12 cellular contexts compared by ENCODE assay signal in the genomic region with DNA sequence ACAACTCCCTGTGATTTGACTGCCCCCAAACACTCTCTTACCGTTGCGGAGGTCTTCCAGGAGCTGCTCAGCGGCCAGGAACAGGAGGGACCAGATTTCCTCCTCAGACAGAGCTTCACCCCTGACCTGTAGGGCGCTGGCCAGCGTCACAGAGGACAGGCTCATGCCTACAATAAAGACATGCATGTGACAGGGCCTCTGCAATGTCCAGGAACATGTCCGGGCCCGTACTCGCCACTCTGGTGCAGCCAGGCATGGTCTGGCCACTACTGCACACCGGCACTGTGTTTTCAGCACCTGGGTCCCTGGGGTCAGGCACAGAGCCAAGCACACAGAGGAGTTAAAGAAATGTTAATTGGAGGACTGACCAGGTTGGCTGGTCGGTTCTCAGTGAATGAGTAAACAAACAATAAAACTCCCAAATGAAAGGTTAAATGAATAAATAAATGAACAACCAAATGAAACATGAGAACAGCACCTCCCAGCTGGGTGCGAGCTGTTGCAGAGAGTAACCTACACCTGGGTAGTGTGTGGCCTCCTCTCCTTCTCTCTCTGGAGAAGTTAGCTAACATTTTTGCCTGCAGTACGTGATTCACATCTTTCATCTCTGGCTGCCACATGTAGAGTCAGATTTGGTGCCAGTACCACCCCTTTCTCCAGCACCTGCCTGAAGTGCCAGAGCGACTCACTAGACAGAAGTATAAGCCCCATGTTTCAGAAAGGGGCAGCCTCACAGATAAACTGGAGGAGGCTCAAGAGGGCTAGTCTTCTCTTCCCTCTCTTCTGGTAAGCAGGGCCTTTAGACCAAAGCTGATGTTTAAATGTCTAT. TPM values are rescaled to one million over a fixed set of nuclear protein-coding genes. Genes with fewer than 3 reads are reported as not detected.
DNase-seq lines count a peak whose midpoint lies in the region; ATAC-seq and TF ChIP-seq lines count a peak whose summit lies in the region.
"Had no signal": no experiment of that assay in that cellular context is flagged by ENCODE, and none has a peak within 500 bp of the region (broad histone marks: within the 10 kb centered on the region; RNA-seq: fewer than 3 reads in every experiment).

No MANE protein-coding gene starts in this region.

- no peak for TF ChIP-seq EP300 in transverse colon (IDR thresholded peaks at IDR 0.05; ENCODE audit: low read depth)

- no peaks in the 10 kb centered on the region for H3K9me3 ChIP-seq in transverse colon
- no peaks in the 10 kb centered on the region; the same call in 1 of the 2 replicates for H3K9me3 ChIP-seq in BE2C

- no peaks in the 10 kb centered on the region for H3K36me3 Mint-ChIP-seq in activated CD8-positive, alpha-beta T cell treated with anti-CD3 and anti-CD28 coated beads, Interleukin-2, amount 10 ng/mL, durations not matched to agents 7 days and 5 days (ENCODE audit: low read depth)
- H3K36me3 Mint-ChIP-seq in activated CD8-positive, alpha-beta T cell treated with anti-CD3 and anti-CD28 coated beads for 36 hours (ENCODE audit: low read depth), result no peaks in the 10 kb centered on the region
- no peaks in the 10 kb centered on the region for H3K36me3 Mint-ChIP-seq in activated T-cell treated with anti-CD3 and anti-CD28 coated beads, Interleukin-2, amount 50 U/mL, for 72 hours (ENCODE audit: insufficient read depth in 2 of 2)

- H3K4me3 Mint-ChIP-seq in activated CD8-positive, alpha-beta T cell treated with anti-CD3 and anti-CD28 coated beads, Interleukin-2, amount 10 ng/mL, durations not matched to agents 7 days and 5 days, result no peak overlapping the region
- no peak overlapping the region for H3K4me3 Mint-ChIP-seq in activated CD8-positive, alpha-beta T cell treated with anti-CD3 and anti-CD28 coated beads for 36 hours
- no peak overlapping the region for H3K4me3 Mint-ChIP-seq in activated T-cell treated with anti-CD3 and anti-CD28 coated beads, Interleukin-2, amount 50 U/mL, for 72 hours

- TF ChIP-seq POLR2A in transverse colon (IDR thresholded peaks at IDR 0.05), result no peak

- POLR2A ChIA-PET in activated CD8-positive, alpha-beta T cell treated with anti-CD3 and anti-CD28 coated beads, Interleukin-2, amount 10 ng/mL, durations not matched to agents 7 days and 5 days (lab: Charles Lee), result no interaction called here
- POLR2A ChIA-PET in activated CD8-positive, alpha-beta T cell treated with anti-CD3 and anti-CD28 coated beads for 36 hours (lab: Charles Lee), result no interaction called here

- H3K27ac ChIP-seq in transverse colon, result no peak overlapping the region
- H3K27ac ChIP-seq: skin epidermis had no signal

- H3K27ac Mint-ChIP-seq in activated CD8-positive, alpha-beta T cell treated with anti-CD3 and anti-CD28 coated beads, Interleukin-2, amount 10 ng/mL, durations not matched to agents 7 days and 5 days, result no peak overlapping the region
- no peak overlapping the region for H3K27ac Mint-ChIP-seq in activated CD8-positive, alpha-beta T cell treated with anti-CD3 and anti-CD28 coated beads for 36 hours
- H3K27ac Mint-ChIP-seq in activated T-cell treated with anti-CD3 and anti-CD28 coated beads, Interleukin-2, amount 50 U/mL, for 72 hours, result no peak overlapping the region

- no peak for TF ChIP-seq CTCF in activated CD8-positive, alpha-beta T cell treated with anti-CD3 and anti-CD28 coated beads for 36 hours (IDR thresholded peaks at IDR 0.05)
- TF ChIP-seq CTCF in transverse colon (IDR thresholded peaks at IDR 0.05) (no peak), BE2C (IDR thresholded peaks at IDR 0.05; ENCODE audit: low read depth, low read length) (no peak)

- CTCF ChIA-PET in activated CD8-positive, alpha-beta T cell treated with anti-CD3 and anti-CD28 coated beads, Interleukin-2, amount 10 ng/mL, durations not matched to agents 7 days and 5 days (lab: Charles Lee), result no interaction called here
- CTCF ChIA-PET in activated CD8-positive, alpha-beta T cell treated with anti-CD3 and anti-CD28 coated beads for 36 hours (lab: Charles Lee), result no interaction called here

- intact Hi-C loops in activated CD8-positive, alpha-beta T cell treated with anti-CD3 and anti-CD28 coated beads for 36 hours (cut with micrococcal nuclease), result no loop called here
- intact Hi-C loops in Right ventricle myocardium superior (cut with DNase I), result no loop called here
- intact Hi-C loops in transverse colon (cut with DNase I; ENCODE audit: low total_unique reads), result no loop called here

- H3K4me1 ChIP-seq in transverse colon, result peaks cover 0 to 8% (median 3%) of the 10 kb centered on the region in 4 donors
- no peaks in the 10 kb centered on the region for H3K4me1 ChIP-seq in BE2C

- peak; percentile 9 for DNase-seq in activated CD8-positive, alpha-beta T cell treated with anti-CD3 and anti-CD28 coated beads, Interleukin-2, amount 10 ng/mL, durations not matched to agents 7 days and 5 days
- DNase-seq in activated CD8-positive, alpha-beta T cell treated with anti-CD3 and anti-CD28 coated beads for 36 hours, result no peak
- DNase-seq in NCI-H69 (lab: John Stamatoyannopoulos, UW), result peak; percentile 93
- no peak for DNase-seq in Right ventricle myocardium superior
- DNase-seq in transverse colon, result peak; percentile 16
- DNase-seq in BE2C, result no peak
- no peak for DNase-seq in activated T-cell treated with anti-CD3 and anti-CD28 coated beads, Interleukin-2, amount 50 U/mL, for 72 hours
- no peak for DNase-seq in hepatic stellate cell (ENCODE audit: low spot score)
- DNase-seq: aorta, Kasumi-1 had no signal

- no peak overlapping the region for H3K4me3 ChIP-seq in transverse colon
- H3K4me3 ChIP-seq in BE2C (ENCODE audit: low read depth, low read length), result no peak overlapping the region
- H3K4me3 ChIP-seq: skin epidermis had no signal

- no peaks in the 10 kb centered on the region for H3K36me3 ChIP-seq in transverse colon
- H3K36me3 ChIP-seq in BE2C, result no peaks in the 10 kb centered on the region

- in situ Hi-C loops in transverse colon (cut with MboI; ENCODE audit: low pct_ligation_motif_present in 1 of 4, low pct_unique_long_range_greater_than_20kb in 1 of 4, low sequenced_read_pairs in 3 of 4), result no loop called here

- no peaks in the 10 kb centered on the region for H3K27me3 ChIP-seq in transverse colon
- H3K27me3 ChIP-seq in BE2C, result no peaks in the 10 kb centered on the region

- no peaks in the 10 kb centered on the region for H3K9me3 Mint-ChIP-seq in activated CD8-positive, alpha-beta T cell treated with anti-CD3 and anti-CD28 coated beads, Interleukin-2, amount 10 ng/mL, durations not matched to agents 7 days and 5 days (ENCODE audit: insufficient read depth)
- no peaks in the 10 kb centered on the region for H3K9me3 Mint-ChIP-seq in activated CD8-positive, alpha-beta T cell treated with anti-CD3 and anti-CD28 coated beads for 36 hours
- H3K9me3 Mint-ChIP-seq in activated T-cell treated with anti-CD3 and anti-CD28 coated beads, Interleukin-2, amount 50 U/mL, for 72 hours, result no peaks in the 10 kb centered on the region

- H3K27me3 Mint-ChIP-seq in activated CD8-positive, alpha-beta T cell treated with anti-CD3 and anti-CD28 coated beads, Interleukin-2, amount 10 ng/mL, durations not matched to agents 7 days and 5 days (ENCODE audit: low read depth), result peaks cover 5% of the 10 kb centered on the region
- peaks cover 1% of the 10 kb centered on the region for H3K27me3 Mint-ChIP-seq in activated CD8-positive, alpha-beta T cell treated with anti-CD3 and anti-CD28 coated beads for 36 hours
- H3K27me3 Mint-ChIP-seq in activated T-cell treated with anti-CD3 and anti-CD28 coated beads, Interleukin-2, amount 50 U/mL, for 72 hours (ENCODE audit: low read depth), result no peaks in the 10 kb centered on the region

- ATAC-seq in activated CD8-positive, alpha-beta T cell treated with anti-CD3 and anti-CD28 coated beads, Interleukin-2, amount 10 ng/mL, durations not matched to agents 7 days and 5 days, result no peak
- ATAC-seq in activated CD8-positive, alpha-beta T cell treated with anti-CD3 and anti-CD28 coated beads for 36 hours, result no peak
- ATAC-seq in Right ventricle myocardium superior (ENCODE audit: poor library complexity), result peak; percentile 14
- no peak for ATAC-seq in activated T-cell treated with anti-CD3 and anti-CD28 coated beads, Interleukin-2, amount 50 U/mL, for 72 hours (replicated peaks in 1 of 2)

- WGBS in transverse colon (ENCODE audit: low coverage in 1 of 2), 2 donors, result 23 to 42% methylated on average over 5 to 13 of the region's 13 CpGs

- peaks cover 7% of the 10 kb centered on the region for H3K4me1 Mint-ChIP-seq in activated CD8-positive, alpha-beta T cell treated with anti-CD3 and anti-CD28 coated beads, Interleukin-2, amount 10 ng/mL, durations not matched to agents 7 days and 5 days (ENCODE audit: low read depth)
- no peaks in the 10 kb centered on the region for H3K4me1 Mint-ChIP-seq in activated CD8-positive, alpha-beta T cell treated with anti-CD3 and anti-CD28 coated beads for 36 hours (ENCODE audit: low read depth)
- no peaks in the 10 kb centered on the region for H3K4me1 Mint-ChIP-seq in activated T-cell treated with anti-CD3 and anti-CD28 coated beads, Interleukin-2, amount 50 U/mL, for 72 hours (ENCODE audit: low read depth)

RNA-seq across cellular contexts. Expression of gene FRMPD2, which starts 22.8 kb away (rescaled TPM):
- total RNA-seq in activated CD8-positive, alpha-beta T cell treated with anti-CD3 and anti-CD28 coated beads, Interleukin-2, amount 10 ng/mL, durations not matched to agents 7 days and 5 days, result not detected
- not detected for total RNA-seq in activated CD8-positive, alpha-beta T cell treated with anti-CD3 and anti-CD28 coated beads for 36 hours
- total RNA-seq in Right ventricle myocardium superior (0.11 TPM), transverse colon (under 1 TPM in 1 of 4 donors, not detected in 3; 0.80 TPM)
- not detected for polyA plus RNA-seq in BE2C (2012; ENCODE audit: insufficient read depth, insufficient read length, low read depth)
- not detected for total RNA-seq in activated T-cell treated with anti-CD3 and anti-CD28 coated beads, Interleukin-2, amount 50 U/mL, for 72 hours
- total RNA-seq: activated CD8-positive, alpha-beta memory T cell treated with anti-CD3 and anti-CD28 coated beads for 36 hours; aorta had no signal
- polyA plus RNA-seq: aorta had no signal

RNA-seq across cellular contexts. Expression of gene MAPK8, which starts 54.7 kb away (rescaled TPM):
- total RNA-seq in activated CD8-positive, alpha-beta T cell treated with anti-CD3 and anti-CD28 coated beads, Interleukin-2, amount 10 ng/mL, durations not matched to agents 7 days and 5 days, result 10 to 100 TPM; 29.4 to 30.7 TPM
- total RNA-seq in activated CD8-positive, alpha-beta T cell treated with anti-CD3 and anti-CD28 coated beads for 36 hours, result 10 to 100 TPM; 40.5 to 41.1 TPM
- 30.6 TPM for total RNA-seq in Right ventricle myocardium superior
- 100 to 1,000 TPM in 1 of 4 donors, 10 to 100 TPM in 3; 29.7 to 126 (median 67.8) TPM for total RNA-seq in transverse colon
- polyA plus RNA-seq in BE2C (2012; ENCODE audit: insufficient read depth, insufficient read length, low read depth), result 50.2 TPM
- total RNA-seq in activated T-cell treated with anti-CD3 and anti-CD28 coated beads, Interleukin-2, amount 50 U/mL, for 72 hours, result 10 to 100 TPM; 43.3 to 60.2 TPM

Comparison
In these comparisons a context has a peak if more than half of its experiments do, and no peak if none do; other contexts are left out.
1. DNase-seq: peak in activated CD8-positive, alpha-beta T cell treated with anti-CD3 and anti-CD28 coated beads, Interleukin-2, amount 10 ng/mL, durations not matched to agents 7 days and 5 days (single experiment), NCI-H69 (single experiment) and transverse colon (single experiment); none in activated CD8-positive, alpha-beta T cell treated with anti-CD3 and anti-CD28 coated beads for 36 hours (single experiment), Right ventricle myocardium superior (single experiment), BE2C (single experiment), activated T-cell treated with anti-CD3 and anti-CD28 coated beads, Interleukin-2, amount 50 U/mL, for 72 hours (0 of 2) and hepatic stellate cell (single experiment).